In the genomic region with DNA sequence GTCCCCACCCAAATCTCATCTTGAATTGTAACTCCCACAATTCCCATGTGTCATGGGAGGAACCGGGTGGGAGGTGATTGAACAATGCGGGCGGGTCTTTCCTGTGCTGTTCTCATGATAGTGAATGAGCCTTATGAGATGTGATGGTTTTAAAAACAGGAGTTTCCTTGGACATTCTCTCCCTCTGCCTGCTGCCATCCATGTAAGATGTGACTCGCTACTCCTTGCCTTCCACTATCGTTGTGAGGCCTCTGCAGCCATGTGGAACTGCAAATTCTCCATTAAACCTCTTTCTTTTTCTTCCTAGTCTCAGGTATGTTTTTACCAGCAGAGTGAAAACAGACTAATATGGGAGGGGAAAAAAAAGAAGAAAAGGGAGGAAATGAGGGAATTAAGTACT, we compare ENCODE assay signal across 8 cellular contexts.
"Had no signal": no experiment of that assay in that cellular context is flagged by ENCODE, and none has a peak within 500 bp of the region (broad histone marks: within the 10 kb centered on the region; RNA-seq: fewer than 3 reads in every experiment).

No MANE protein-coding gene starts in this region.

- FAIRE-seq: G401.6, GM12878, GM12891, GM12892, GM18507, GM19239 had no signal

- ATAC-seq: GM12878 had no signal

- H3K4me3 ChIP-seq: GM12878 had no signal

- DNase-seq: GDM1, GF-D8 had no signal
